Comparison of ENCODE assay signal across 11 cellular contexts in genomic region chr17:72510454-72511016, GRCh38.
A peak's percentile ranks its signal among the peaks of the same experiment; 100 is the strongest.
DNase-seq lines count a peak whose midpoint lies in the region; ATAC-seq and TF ChIP-seq lines count a peak whose summit lies in the region.
"Had no signal": no experiment of that assay in that cellular context is flagged by ENCODE, and none has a peak within 500 bp of the region (broad histone marks: within the 10 kb centered on the region; RNA-seq: fewer than 3 reads in every experiment).

No MANE protein-coding gene starts in this region.

- H3K9me3 ChIP-seq in WERI-Rb-1 (ENCODE audit: severe bottlenecking) (no peaks in the 10 kb centered on the region), HAP-1 (no peaks in the 10 kb centered on the region)

- peak; percentile 76 for ATAC-seq in GM21717 (IDR thresholded peaks at IDR 0.05; ENCODE audit: unreplicated experiment)
- ATAC-seq: K562 had no signal

- DNase-seq in Caki2 (ENCODE audit: low read depth) (peak; percentile 37), HT-29 (ENCODE audit: low spot score) (peak; percentile 26), choroid plexus epithelial cell (ENCODE audit: low read depth) (peak; percentile 73), WERI-Rb-1 (no peak), HAP-1 (ENCODE audit: low spot score in 2 of 2) (no peak), NCI-H1092 treated with DMSO at 0.1 percent for 48 hours (lab: John Stamatoyannopoulos, UW) (no peak)
- DNase-seq in stimulated activated CD4-positive, alpha-beta T cell treated with anti-CD3 and anti-CD28 coated beads, Interleukin-12 subunit alpha, Interleukin-12 subunit beta, amount 100 ng/mL, for 4 hours: no peak
- DNase-seq: activated CD4-positive, alpha-beta T cell treated with anti-CD3 and anti-CD28 coated beads for 4 hours; DMS153 had no signal

- no peaks in the 10 kb centered on the region for H3K4me1 ChIP-seq in HAP-1

- H3K27me3 ChIP-seq in WERI-Rb-1 (ENCODE audit: insufficient read depth, low read depth, severe bottlenecking) (no peaks in the 10 kb centered on the region), HAP-1 (ENCODE audit: low read depth) (no peaks in the 10 kb centered on the region)

- no peak for TF ChIP-seq CTCF in choroid plexus epithelial cell (conservative IDR thresholded peaks at IDR 0.05; ENCODE audit: low read depth, low read length)
- TF ChIP-seq CTCF in WERI-Rb-1 (IDR thresholded peaks at IDR 0.05; ENCODE audit: low read depth, low read length): no peak

- H3K4me3 ChIP-seq in choroid plexus epithelial cell (ENCODE audit: low read depth, low read length) (no peak overlapping the region), WERI-Rb-1 (ENCODE audit: low read depth, low read length) (no peak overlapping the region), HAP-1 (no peak overlapping the region)
- H3K4me3 ChIP-seq: K562 had no signal

- no peak overlapping the region for H3K27ac ChIP-seq in WERI-Rb-1

- H3K36me3 ChIP-seq in WERI-Rb-1: no peaks in the 10 kb centered on the region
- H3K36me3 ChIP-seq in HAP-1 (replicated peaks): no peaks in the 10 kb centered on the region

- in situ Hi-C loops in Caki2 (cut with HindIII; ENCODE audit: low pct_unique_long_range_greater_than_20kb, low sequenced_read_pairs): no loop called here
- in situ Hi-C loops in HAP-1 (cut with MboI; ENCODE audit: low sequenced_read_pairs): no loop called here

Comparison
In these comparisons a context has a peak if more than half of its experiments do, and no peak if none do; other contexts are left out.
1. DNase-seq: peak in Caki2 (single experiment), HT-29 (single experiment) and choroid plexus epithelial cell (single experiment); none in WERI-Rb-1 (single experiment), stimulated activated CD4-positive, alpha-beta T cell treated with anti-CD3 and anti-CD28 coated beads, Interleukin-12 subunit alpha, Interleukin-12 subunit beta, amount 100 ng/mL, for 4 hours (single experiment), HAP-1 (0 of 2) and NCI-H1092 treated with DMSO at 0.1 percent for 48 hours (single experiment).